In the genomic region with DNA sequence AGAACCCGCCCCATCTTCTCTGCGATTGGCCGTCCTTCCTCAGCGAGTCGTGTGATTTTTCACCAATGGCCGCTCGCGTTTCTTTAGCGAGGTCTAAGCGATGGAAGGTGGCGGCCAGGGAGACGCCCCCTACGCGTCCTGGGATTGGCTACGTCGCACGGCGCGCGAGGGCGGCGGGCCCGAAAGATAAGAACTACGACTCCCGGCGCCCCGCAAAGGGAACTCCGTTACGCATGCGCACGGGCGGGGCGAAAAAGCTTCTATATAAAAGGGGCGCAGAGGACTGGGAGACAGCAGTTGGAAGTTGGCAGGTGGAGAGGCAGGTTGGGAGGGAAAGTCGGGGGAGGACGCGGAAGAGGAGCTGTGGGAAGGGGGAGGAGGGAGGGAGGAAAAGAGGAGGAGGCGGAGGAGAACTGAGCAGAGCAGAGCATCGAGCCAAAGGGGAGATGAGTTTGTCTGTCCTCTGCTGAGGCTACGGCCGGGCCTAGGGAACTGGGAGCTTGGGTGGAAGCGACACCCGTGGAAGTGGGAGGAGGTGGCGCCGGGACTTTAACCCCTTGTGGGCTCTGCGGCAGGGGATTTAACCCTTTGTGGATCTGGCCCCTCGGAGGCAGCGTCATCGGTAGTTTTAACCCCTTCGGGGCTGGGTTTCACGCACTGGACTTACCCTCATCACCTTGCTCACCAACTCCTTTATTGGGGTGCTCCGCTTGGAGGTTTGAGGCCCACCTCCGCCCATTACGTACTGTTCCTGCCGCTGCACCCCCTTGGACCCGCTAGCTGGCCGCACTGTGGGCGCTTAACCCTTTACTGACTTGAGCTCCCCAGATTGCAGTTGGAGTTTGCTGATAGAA, we compare ENCODE assay signal across 8 cellular contexts. TPM values are rescaled to one million over a fixed set of nuclear protein-coding genes. Genes with fewer than 3 reads are reported as not detected.
DNase-seq lines count a peak whose midpoint lies in the region; ATAC-seq and TF ChIP-seq lines count a peak whose summit lies in the region.

A gene with protein sequence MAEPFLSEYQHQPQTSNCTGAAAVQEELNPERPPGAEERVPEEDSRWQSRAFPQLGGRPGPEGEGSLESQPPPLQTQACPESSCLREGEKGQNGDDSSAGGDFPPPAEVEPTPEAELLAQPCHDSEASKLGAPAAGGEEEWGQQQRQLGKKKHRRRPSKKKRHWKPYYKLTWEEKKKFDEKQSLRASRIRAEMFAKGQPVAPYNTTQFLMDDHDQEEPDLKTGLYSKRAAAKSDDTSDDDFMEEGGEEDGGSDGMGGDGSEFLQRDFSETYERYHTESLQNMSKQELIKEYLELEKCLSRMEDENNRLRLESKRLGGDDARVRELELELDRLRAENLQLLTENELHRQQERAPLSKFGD (plus strand): TSS at position 293 of the 854 bp plus-strand sequence. CDS start 716 bp downstream, outside the sequence.

- H3K4me1 ChIP-seq in prostate gland (replicated peaks) (no peaks in the 10 kb centered on the region), urinary bladder (ENCODE audit: insufficient read depth) (peaks cover 2% of the 10 kb centered on the region)

- H3K4me3 ChIP-seq in prostate gland: peak within 1 kb of the TSS; percentile 64 to 74
- H3K4me3 ChIP-seq in urinary bladder (ENCODE audit: low read depth, low read length): peak within 1 kb of the TSS; percentile 65

- TF ChIP-seq POLR2A in prostate gland (IDR thresholded peaks at IDR 0.05): peak; percentile 98

- WGBS in prostate gland: under 1% methylated on average over 58 of the region's 58 CpGs
- WGBS in urinary bladder: under 1% methylated on average over 58 of the region's 58 CpGs

- H3K27me3 ChIP-seq in prostate gland (replicated peaks; ENCODE audit: insufficient read depth): no peaks in the 10 kb centered on the region

- intact Hi-C loops in T-helper 2 cell treated with Interferon-gamma antibody and Interleukin-4, amounts not matched to agents 100 ng/mL and 5 ng/mL, for 36 hours (cut with micrococcal nuclease): loop anchor here (1.0 to 5.0 kb wide), 7 partner anchors 13 to 169 kb away; a partner anchor contains a TSS
- intact Hi-C loops in left ventricle myocardium superior (cut with micrococcal nuclease) (no loop called here), prostate gland (cut with DNase I) (loop anchor here (5.0 kb wide), 1 partner anchor 169 kb away; a partner anchor contains a TSS)

- ATAC-seq in GM18498 (IDR thresholded peaks at IDR 0.05; ENCODE audit: unreplicated experiment) (peak; percentile 69), HG02943 (IDR thresholded peaks at IDR 0.05; ENCODE audit: low read depth, unreplicated experiment) (peak; percentile 67), left ventricle myocardium superior (peak; percentile 77)

- peak within 1 kb of the TSS; percentile 99 for H3K27ac ChIP-seq in prostate gland
- peak within 1 kb of the TSS; percentile 94 for H3K27ac ChIP-seq in urinary bladder (ENCODE audit: low read depth)

- peak in 2 of 4 experiments; percentile 17 to 29 for TF ChIP-seq CTCF in prostate gland (IDR thresholded peaks at IDR 0.05)

- H3K9me3 ChIP-seq in prostate gland: no peaks in the 10 kb centered on the region

- H3K36me3 ChIP-seq in prostate gland: no peaks in the 10 kb centered on the region
- H3K36me3 ChIP-seq in urinary bladder (ENCODE audit: insufficient read depth): no peaks in the 10 kb centered on the region

- DNase-seq in NCI-H187 treated with DMSO at 0.1 percent for 48 hours (lab: John Stamatoyannopoulos, UW) (peak; percentile 97), anterior cingulate cortex (lab: John Stamatoyannopoulos, UW) (peak; percentile 90 to 100 (median 99)), left ventricle myocardium superior (peak; percentile 100), prostate gland (ENCODE audit: low spot score) (peak; percentile 99)

RNA-seq across cellular contexts. Expression of the gene that starts here (rescaled TPM):
- total RNA-seq in T-helper 2 cell treated with Interferon-gamma antibody and Interleukin-4, amounts not matched to agents 100 ng/mL and 5 ng/mL, for 36 hours: 33.3 and 35.4 TPM in 2 replicates
- total RNA-seq in left ventricle myocardium superior (35.1 TPM), prostate gland (10 to 100 TPM; 34.5 to 67.1 TPM), urinary bladder (19.2 TPM)
- 22.0 TPM for polyA plus RNA-seq in urinary bladder

Comparison
In these comparisons a context has a peak if more than half of its experiments do, and no peak if none do; other contexts are left out.
1. Peak in every context shown above with its lines: DNase-seq, ATAC-seq, H3K4me3 ChIP-seq and H3K27ac ChIP-seq.